Comparison of ENCODE assay signal across 8 cellular contexts in the genomic region with DNA sequence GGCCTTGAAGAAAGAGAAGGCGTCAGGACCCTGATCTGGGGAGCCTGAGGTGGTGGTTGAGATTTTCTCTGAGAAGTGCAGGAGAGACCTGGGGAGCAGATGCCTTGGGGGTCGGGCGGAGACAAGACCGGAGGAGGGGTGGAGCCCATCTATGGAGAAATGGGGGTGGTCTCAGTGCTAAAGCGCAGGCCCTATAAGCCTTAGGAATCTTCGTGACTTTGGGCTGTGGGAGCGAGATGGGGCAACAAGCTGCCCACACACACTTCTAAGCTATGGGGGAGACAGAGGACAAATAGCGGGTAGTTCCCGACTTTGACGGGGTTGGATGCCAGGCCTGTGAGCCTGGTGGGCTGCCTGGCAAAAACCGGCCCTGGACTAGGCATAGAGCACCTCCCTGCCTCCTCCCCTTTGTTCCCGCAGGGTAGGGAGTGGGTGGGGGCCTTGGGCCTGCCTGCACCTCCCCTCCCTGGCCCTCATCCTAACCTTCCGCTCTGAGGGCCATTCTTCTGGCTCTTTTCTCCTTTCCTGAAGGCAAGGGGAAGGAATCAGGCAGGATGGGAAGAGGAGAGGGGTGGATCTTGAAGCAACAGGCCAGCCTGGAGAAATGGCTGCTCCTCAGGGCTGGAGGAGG. TPM values are rescaled to one million over a fixed set of nuclear protein-coding genes. Genes with fewer than 3 reads are reported as not detected.
DNase-seq lines count a peak whose midpoint lies in the region; ATAC-seq and TF ChIP-seq lines count a peak whose summit lies in the region.

No MANE protein-coding gene starts in this region.

- no peaks in the 10 kb centered on the region for H3K27me3 Mint-ChIP-seq in memory B cell
- H3K27me3 Mint-ChIP-seq in type B pancreatic cell: no peaks in the 10 kb centered on the region

- no TSS peak for BruUV-seq in PC-9 (replicated peaks; lab: Mats Ljungman, UMichigan)

- H2AFZ ChIP-seq in PC-9: no peak overlapping the region

- peak overlapping the region; percentile 68 for H3K9ac ChIP-seq in ES-I3 (ENCODE audit: low read depth, low read length)

- H3K27ac ChIP-seq in PC-9 (no peak overlapping the region), dorsolateral prefrontal cortex (peak overlapping the region; percentile 88 to 100 (median 96))

- CTCF ChIA-PET in PC-9 (lab: Charles Lee): no interaction called here

- no peaks in the 10 kb centered on the region for H3K27me3 ChIP-seq in PC-9 (ENCODE audit: insufficient read depth, low read depth)
- no peaks in the 10 kb centered on the region for H3K27me3 ChIP-seq in dorsolateral prefrontal cortex

- H3K9me2 ChIP-seq in PC-9 (ENCODE audit: insufficient read depth): no peaks in the 10 kb centered on the region

- H3K4me1 ChIP-seq in ES-I3 (ENCODE audit: insufficient read depth, low read length): peaks cover 8% of the 10 kb centered on the region; the same call in 1 of the 2 replicates
- H3K4me1 ChIP-seq in PC-9 (replicated peaks; ENCODE audit: insufficient read depth): peaks cover 25% of the 10 kb centered on the region

- H3K4me3 Mint-ChIP-seq in memory B cell (peak overlapping the region; percentile 94), type B pancreatic cell (peak overlapping the region; percentile 94)

- H3K4me3 ChIP-seq in PC-9 (peak overlapping the region; percentile 81), dorsolateral prefrontal cortex (peak overlapping the region; percentile 58 to 98 (median 82))

- H3F3A ChIP-seq in PC-9 (ENCODE audit: insufficient read depth, low read depth): peaks cover 11% of the 10 kb centered on the region; the same call in 1 of the 2 replicates

- H3K4me1 Mint-ChIP-seq in memory B cell (peaks cover 36% of the 10 kb centered on the region), type B pancreatic cell (ENCODE audit: unreplicated experiment) (peaks cover 30% of the 10 kb centered on the region)

- POLR2A ChIA-PET in PC-9 (lab: Charles Lee; ENCODE audit: unreplicated experiment): interaction anchor here (0.6 kb wide), 1 partner anchor 80 kb away, joined by 4 read pairs; the partner anchor contains the start of gene UQCC5

- peaks cover 8% of the 10 kb centered on the region; the same call in 1 of the 2 replicates for H3K79me2 ChIP-seq in PC-9 (ENCODE audit: low read depth)

- H3K27ac Mint-ChIP-seq in memory B cell: peak overlapping the region; percentile 96
- H3K27ac Mint-ChIP-seq in type B pancreatic cell: peak overlapping the region; percentile 83

- ATAC-seq in memory B cell (ENCODE audit: low read depth): no peak
- no peak for ATAC-seq in GM21576 (IDR thresholded peaks at IDR 0.05; ENCODE audit: unreplicated experiment)
- ATAC-seq in HG03280 (IDR thresholded peaks at IDR 0.05; ENCODE audit: unreplicated experiment): no peak
- no peak for ATAC-seq in HG03565 (IDR thresholded peaks at IDR 0.05; ENCODE audit: unreplicated experiment)

- no peak for TF ChIP-seq CTCF in PC-9 (conservative IDR thresholded peaks at IDR 0.05)
- no peak for TF ChIP-seq CTCF in dorsolateral prefrontal cortex (IDR thresholded peaks at IDR 0.05 in 54 of 56, conservative IDR thresholded peaks at IDR 0.05 in 2 of 56; ENCODE audit: low read depth in 1 of 56, partially characterized antibody in 56 of 56)
- TF ChIP-seq CTCF in type B pancreatic cell (conservative IDR thresholded peaks at IDR 0.05): no peak

- DNase-seq in PC-9: no peak
- no peak for DNase-seq in dorsolateral prefrontal cortex
- DNase-seq in memory B cell (ENCODE audit: low spot score in 2 of 2): no peak
- no peak for DNase-seq in type B pancreatic cell (ENCODE audit: extremely low spot score, unreplicated experiment)

- H4K20me1 ChIP-seq in PC-9 (ENCODE audit: insufficient read depth): no peaks in the 10 kb centered on the region

- no peaks in the 10 kb centered on the region for H3K9me3 ChIP-seq in ES-I3 (ENCODE audit: control insufficient read depth, insufficient read depth, low read length)
- no peaks in the 10 kb centered on the region for H3K9me3 ChIP-seq in PC-9 (ENCODE audit: insufficient read depth, low read depth)

- H3K9me3 Mint-ChIP-seq in memory B cell (no peaks in the 10 kb centered on the region), type B pancreatic cell (no peaks in the 10 kb centered on the region)

- intact Hi-C loops in PC-9 (cut with micrococcal nuclease; ENCODE audit: unreplicated experiment) (no loop called here), dorsolateral prefrontal cortex (cut with DNase I) (loop anchor here in 1 of 2 donors (5.0 kb wide), 1 partner anchor 231 kb away; the partner anchor contains the start of genes GNL3 and PBRM1)

- H3K4me2 ChIP-seq in PC-9: peak overlapping the region; percentile 77

- H3K36me3 ChIP-seq in ES-I3 (ENCODE audit: insufficient read depth, low read length) (peaks cover 22% of the 10 kb centered on the region), PC-9 (ENCODE audit: low read depth) (no peaks in the 10 kb centered on the region)

- peaks cover 4% of the 10 kb centered on the region for H3K36me3 Mint-ChIP-seq in memory B cell
- H3K36me3 Mint-ChIP-seq in type B pancreatic cell: peaks cover 6% of the 10 kb centered on the region

RNA-seq across cellular contexts. Expression of gene NISCH, which starts 0.9 kb away (rescaled TPM):
- total RNA-seq in PC-9 (2021) (66.1 and 68.0 TPM in 2 replicates), dorsolateral prefrontal cortex (100 to 1,000 TPM; 146 to 372 (median 259) TPM), type B pancreatic cell (ENCODE audit: low replicate concordance) (105 and 149 TPM in 2 replicates)

RNA-seq across cellular contexts. Expression of gene TNNC1, which starts 2.4 kb away (rescaled TPM):
- total RNA-seq in PC-9 (2021) (8.3 and 8.4 TPM in 2 replicates), dorsolateral prefrontal cortex (1 to 10 TPM in 33 of 120 experiments, under 1 TPM in 16, not detected in 71; 0.62 to 2.9 (median 1.2) TPM), type B pancreatic cell (ENCODE audit: low replicate concordance) (6.6 and 16.6 TPM in 2 replicates)

RNA-seq across cellular contexts. Expression of gene SEMA3G, which starts 11.4 kb away (rescaled TPM):
- 1.3 and 1.4 TPM in 2 replicates for total RNA-seq in PC-9 (2021)
- total RNA-seq in dorsolateral prefrontal cortex: 10 to 100 TPM in 36 of 120 experiments, 1 to 10 TPM in 84; 1.6 to 23.6 (median 7.0) TPM
- total RNA-seq in type B pancreatic cell (ENCODE audit: low replicate concordance): 0.45 and 0.77 TPM in 2 replicates

RNA-seq across cellular contexts. Expression of gene STAB1, which starts 38.9 kb away (rescaled TPM):
- total RNA-seq in PC-9 (2021) (0.04 TPM in 1 of 2 replicates, not detected in the other), dorsolateral prefrontal cortex (100 to 1,000 TPM in 4 of 120 experiments, 10 to 100 TPM in 113, 1 to 10 TPM in 3; 7.9 to 229 (median 32.7) TPM), type B pancreatic cell (ENCODE audit: low replicate concordance) (0.12 TPM in 1 of 2 replicates, not detected in the other)

RNA-seq across cellular contexts. Expression of gene PHF7, which starts 45.8 kb away (rescaled TPM):
- total RNA-seq in PC-9 (2021) (14.0 and 14.5 TPM in 2 replicates), dorsolateral prefrontal cortex (10 to 100 TPM in 104 of 120 experiments, 1 to 10 TPM in 16; 5.3 to 27.0 (median 14.3) TPM), type B pancreatic cell (ENCODE audit: low replicate concordance) (3.9 and 8.2 TPM in 2 replicates)
